16 cellular contexts compared by ENCODE assay signal in genomic region chr9:93677641-93678136, GRCh38.
A peak's percentile ranks its signal among the peaks of the same experiment; 100 is the strongest.
DNase-seq lines count a peak whose midpoint lies in the region; ATAC-seq and TF ChIP-seq lines count a peak whose summit lies in the region.
"Had no signal": no experiment of that assay in that cellular context is flagged by ENCODE, and none has a peak within 500 bp of the region (broad histone marks: within the 10 kb centered on the region; RNA-seq: fewer than 3 reads in every experiment).

No MANE protein-coding gene starts in this region.

- TF ChIP-seq CTCF in right atrium auricular region (IDR thresholded peaks at IDR 0.05): no peak

- CTCF ChIA-PET in activated CD4-positive, alpha-beta memory T cell treated with anti-CD3 and anti-CD28 coated beads for 36 hours (lab: Charles Lee): no interaction called here

- POLR2A ChIA-PET in activated CD4-positive, alpha-beta memory T cell treated with anti-CD3 and anti-CD28 coated beads for 36 hours (lab: Charles Lee): no interaction called here

- intact Hi-C loops in activated CD4-positive, alpha-beta memory T cell treated with anti-CD3 and anti-CD28 coated beads for 36 hours (cut with micrococcal nuclease): no loop called here

- no peak overlapping the region for H3K4me3 Mint-ChIP-seq in activated CD4-positive, alpha-beta memory T cell treated with anti-CD3 and anti-CD28 coated beads for 36 hours
- H3K4me3 Mint-ChIP-seq: CD4-positive, alpha-beta T cell had no signal

- H3K4me1 ChIP-seq in right atrium auricular region: no peaks in the 10 kb centered on the region

- H3K4me3 ChIP-seq in right atrium auricular region: no peak overlapping the region

- H3K36me3 Mint-ChIP-seq in activated CD4-positive, alpha-beta memory T cell treated with anti-CD3 and anti-CD28 coated beads for 36 hours: peaks cover 15% of the 10 kb centered on the region

- no peak overlapping the region for H3K27ac Mint-ChIP-seq in activated CD4-positive, alpha-beta memory T cell treated with anti-CD3 and anti-CD28 coated beads for 36 hours
- H3K27ac Mint-ChIP-seq: CD4-positive, alpha-beta T cell had no signal

- no peaks in the 10 kb centered on the region for H3K27me3 Mint-ChIP-seq in activated CD4-positive, alpha-beta memory T cell treated with anti-CD3 and anti-CD28 coated beads for 36 hours
- H3K27me3 Mint-ChIP-seq: CD4-positive, alpha-beta T cell had no signal

- no peak overlapping the region for H3K27ac ChIP-seq in right atrium auricular region
- H3K27ac ChIP-seq: HL-60 had no signal

- peak; percentile 41 for DNase-seq in activated effector memory CD4-positive, alpha-beta T cell treated with anti-CD3 and anti-CD28 coated beads, Interleukin-2, amount 50 U/mL, for 16 hours
- DNase-seq in activated effector memory CD4-positive, alpha-beta T cell treated with Interleukin-2 at 50 U/mL for 16 hours: no peak
- peak; percentile 5 for DNase-seq in activated CD4-positive, alpha-beta memory T cell treated with anti-CD3 and anti-CD28 coated beads for 36 hours
- DNase-seq in right atrium auricular region (ENCODE audit: low spot score): peak; percentile 44
- DNase-seq in stimulated activated CD8-positive, alpha-beta memory T cell treated with anti-CD3 and anti-CD28 coated beads, Interleukin-4, amount 100 ng/mL, for 48 hours: peak; percentile 13
- no peak for DNase-seq in NCI-H146 treated with DMSO at 0.1 percent for 48 hours (lab: John Stamatoyannopoulos, UW; ENCODE audit: unreplicated experiment)
- no peak for DNase-seq in NCI-H1105 (lab: John Stamatoyannopoulos, UW)
- DNase-seq: cerebellar nuclear complex, KBM-7, NCI-H1092, SW 1271 had no signal

- H3K36me3 ChIP-seq in right atrium auricular region: peaks cover 50% of the 10 kb centered on the region

- H3K9me3 ChIP-seq in right atrium auricular region: no peaks in the 10 kb centered on the region

- no peaks in the 10 kb centered on the region for H3K9me3 Mint-ChIP-seq in activated CD4-positive, alpha-beta memory T cell treated with anti-CD3 and anti-CD28 coated beads for 36 hours
- H3K9me3 Mint-ChIP-seq: CD4-positive, alpha-beta T cell had no signal

- H3K27me3 ChIP-seq in right atrium auricular region: no peaks in the 10 kb centered on the region

- no peak for ATAC-seq in HG03175 (IDR thresholded peaks at IDR 0.05; ENCODE audit: unreplicated experiment)
- ATAC-seq: left lobe of liver, Panc1 had no signal

- H3K4me1 Mint-ChIP-seq in activated CD4-positive, alpha-beta memory T cell treated with anti-CD3 and anti-CD28 coated beads for 36 hours (ENCODE audit: low read depth): no peaks in the 10 kb centered on the region

Comparison
In these comparisons a context has a peak if more than half of its experiments do, and no peak if none do; other contexts are left out.
1. DNase-seq: peak in activated effector memory CD4-positive, alpha-beta T cell treated with anti-CD3 and anti-CD28 coated beads, Interleukin-2, amount 50 U/mL, for 16 hours (single experiment), activated CD4-positive, alpha-beta memory T cell treated with anti-CD3 and anti-CD28 coated beads for 36 hours (single experiment), right atrium auricular region (single experiment) and stimulated activated CD8-positive, alpha-beta memory T cell treated with anti-CD3 and anti-CD28 coated beads, Interleukin-4, amount 100 ng/mL, for 48 hours (single experiment); none in activated effector memory CD4-positive, alpha-beta T cell treated with Interleukin-2 at 50 U/mL for 16 hours (single experiment), NCI-H146 treated with DMSO at 0.1 percent for 48 hours (single experiment) and NCI-H1105 (single experiment).